In the genomic region with DNA sequence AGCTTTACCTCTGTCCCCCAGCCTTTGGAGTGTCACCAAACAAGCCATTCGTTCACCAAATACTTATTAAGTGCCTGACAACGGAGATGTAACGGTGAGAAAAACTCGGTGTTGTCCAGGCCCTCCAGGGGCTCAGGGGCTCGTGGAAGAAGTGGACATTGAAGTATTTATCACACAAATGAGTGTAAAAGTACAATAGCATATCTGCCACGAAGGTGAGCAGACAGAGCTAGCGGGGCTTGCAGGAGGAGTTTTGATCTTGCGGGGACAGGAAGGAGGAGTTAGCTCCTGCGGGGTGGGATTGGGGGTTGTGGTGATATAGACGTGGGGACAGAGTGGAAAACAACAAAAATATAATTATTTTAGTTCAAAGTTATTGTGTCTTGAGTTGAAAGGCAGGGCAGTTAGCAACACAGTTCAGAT, we compare ENCODE assay signal across 9 cellular contexts. TPM values are rescaled to one million over a fixed set of nuclear protein-coding genes. Genes with fewer than 3 reads are reported as not detected.
DNase-seq lines count a peak whose midpoint lies in the region; ATAC-seq, FAIRE-seq and TF ChIP-seq lines count a peak whose summit lies in the region.
"Not testable (repeated sequence)": the region's sequence is repeated elsewhere in the genome, so short reads cannot be mapped to it uniquely, and the experiment has no call there.
"Had no signal": no experiment of that assay in that cellular context is flagged by ENCODE, and none has a peak within 500 bp of the region (broad histone marks: within the 10 kb centered on the region; RNA-seq: fewer than 3 reads in every experiment).

No MANE protein-coding gene starts in this region.

- H4K20me1 ChIP-seq in BLaER1; astrocyte (ENCODE audit: insufficient read depth, low read length); neural progenitor cell (ENCODE audit: low read depth): not testable (repeated sequence)

- TF ChIP-seq CTCF in astrocyte (IDR thresholded peaks at IDR 0.05; ENCODE audit: insufficient read depth, low read depth, low read length); epithelial cell of proximal tubule (conservative IDR thresholded peaks at IDR 0.05; ENCODE audit: low read depth, low read length); kidney epithelial cell (IDR thresholded peaks at IDR 0.05; ENCODE audit: insufficient read depth, low read length, poor library complexity, severe bottlenecking); neural progenitor cell (IDR thresholded peaks at IDR 0.05): not testable (repeated sequence)

- DNase-seq in T-helper 17 cell; epithelial cell of proximal tubule (ENCODE audit: low read depth); kidney epithelial cell (ENCODE audit: low read depth); neural progenitor cell (ENCODE audit: low spot score): not testable (repeated sequence)
- peak; percentile 0 for DNase-seq in astrocyte (ENCODE audit: low read depth)

- H3K9me3 ChIP-seq in BLaER1; HUES64 (ENCODE audit: insufficient read depth, low read depth, low read length); T-helper 17 cell (ENCODE audit: control insufficient read depth, low read length, poor library complexity, severe bottlenecking); astrocyte (ENCODE audit: insufficient read depth, low read depth, low read length); neural progenitor cell (ENCODE audit: low read depth); stomach smooth muscle (ENCODE audit: control insufficient read depth in 2 of 2, low read length in 2 of 2): not testable (repeated sequence)

- peak overlapping the region; percentile 91 for H3K4me3 Mint-ChIP-seq in T-helper 17 cell
- H3K4me3 Mint-ChIP-seq in astrocyte (ENCODE audit: unreplicated experiment) = peak overlapping the region; percentile 92
- H3K4me3 Mint-ChIP-seq in neural progenitor cell = peak overlapping the region; percentile 91

- peaks cover 15% of the 10 kb centered on the region for H3K4me1 Mint-ChIP-seq in T-helper 17 cell
- peaks cover 11% of the 10 kb centered on the region for H3K4me1 Mint-ChIP-seq in astrocyte (ENCODE audit: low read depth, unreplicated experiment)
- H3K4me1 Mint-ChIP-seq in neural progenitor cell = peaks cover 22% of the 10 kb centered on the region

- H3K27me3 ChIP-seq in BLaER1; HUES64 (ENCODE audit: insufficient read depth, low read length); astrocyte (ENCODE audit: insufficient read depth, low read length); kidney epithelial cell (ENCODE audit: control insufficient read depth, insufficient read depth, low read length); neural progenitor cell; stomach smooth muscle (ENCODE audit: control insufficient read depth in 1 of 2, insufficient read depth in 2 of 2, low read length in 2 of 2): not testable (repeated sequence)

- peak overlapping the region; percentile 69 for H3K27ac ChIP-seq in BLaER1
- H3K27ac ChIP-seq in HUES64 (ENCODE audit: low read depth, low read length) = peak overlapping the region; percentile 85
- H3K27ac ChIP-seq in astrocyte (ENCODE audit: low read depth, low read length) = peak overlapping the region; percentile 63
- peak overlapping the region; percentile 71 for H3K27ac ChIP-seq in neural progenitor cell
- H3K27ac ChIP-seq in stomach smooth muscle (ENCODE audit: low read length) = peak overlapping the region; percentile 71

- ATAC-seq in T-helper 17 cell = not testable (repeated sequence)

- H3K4me2 ChIP-seq in BLaER1 (peak overlapping the region; percentile 93), astrocyte (ENCODE audit: low read length) (peak overlapping the region; percentile 84), neural progenitor cell (peak overlapping the region; percentile 95)

- FAIRE-seq in astrocyte (lab: Jason Lieb, UNC) = not testable (repeated sequence)

- H3K9ac ChIP-seq in BLaER1 (peak overlapping the region; percentile 76), HUES64 (ENCODE audit: low read depth, low read length) (peak overlapping the region; percentile 86), astrocyte (ENCODE audit: low read length) (peak overlapping the region; percentile 78), neural progenitor cell (peak overlapping the region; percentile 33), stomach smooth muscle (ENCODE audit: low read length in 2 of 2) (peak overlapping the region; percentile 64 to 84)

- H3K27ac Mint-ChIP-seq in T-helper 17 cell (peak overlapping the region; percentile 85), astrocyte (ENCODE audit: unreplicated experiment) (peak overlapping the region; percentile 79), neural progenitor cell (peak overlapping the region; percentile 86)

- H3K79me2 ChIP-seq in astrocyte (ENCODE audit: insufficient read depth, low read length) = not testable (repeated sequence)
- H3K79me2 ChIP-seq in neural progenitor cell (ENCODE audit: low read depth) = peaks cover 18% of the 10 kb centered on the region

- H2AFZ ChIP-seq in astrocyte (ENCODE audit: low read depth, low read length) (peak overlapping the region; percentile 76), neural progenitor cell (replicated peaks) (peak overlapping the region; percentile 81)

- not testable (repeated sequence) for H3K36me3 ChIP-seq in BLaER1; HUES64 (ENCODE audit: insufficient read depth, low read length); astrocyte (ENCODE audit: insufficient read depth, low read length); kidney epithelial cell (ENCODE audit: control insufficient read depth, insufficient read depth, low read length); neural progenitor cell; stomach smooth muscle (ENCODE audit: control insufficient read depth in 2 of 2, insufficient read depth in 2 of 2, low read length in 2 of 2)

- peaks cover 24% of the 10 kb centered on the region for H3K4me1 ChIP-seq in BLaER1
- not testable (repeated sequence) for H3K4me1 ChIP-seq in HUES64 (ENCODE audit: insufficient read depth, low read length); astrocyte (ENCODE audit: insufficient read depth, low read length); neural progenitor cell; stomach smooth muscle (ENCODE audit: control insufficient read depth, insufficient read depth, low read length)

- H3K4me3 ChIP-seq in BLaER1 = peak overlapping the region; percentile 72
- peak overlapping the region; percentile 96 for H3K4me3 ChIP-seq in HUES64 (ENCODE audit: low read length)
- H3K4me3 ChIP-seq in astrocyte (ENCODE audit: insufficient read depth, low read depth, low read length) = peak overlapping the region; percentile 58
- H3K4me3 ChIP-seq in epithelial cell of proximal tubule (ENCODE audit: low read depth, low read length) = peak overlapping the region; percentile 68
- H3K4me3 ChIP-seq in kidney epithelial cell (ENCODE audit: low read depth, low read length) = peak overlapping the region; percentile 66
- H3K4me3 ChIP-seq in neural progenitor cell = peak overlapping the region; percentile 74
- H3K4me3 ChIP-seq in stomach smooth muscle (ENCODE audit: low read length in 2 of 2) = peak overlapping the region; percentile 67 to 81

- WGBS in HUES64 = under 1% methylated on average over 9 of the region's 10 CpGs

- H3F3A ChIP-seq in neural progenitor cell (ENCODE audit: low read depth) = not testable (repeated sequence)

- not testable (repeated sequence) for H3K36me3 Mint-ChIP-seq in T-helper 17 cell (ENCODE audit: low read depth); astrocyte (ENCODE audit: low read depth, unreplicated experiment); neural progenitor cell

- H3K27me3 Mint-ChIP-seq in T-helper 17 cell; astrocyte (ENCODE audit: low read depth, unreplicated experiment); neural progenitor cell (ENCODE audit: insufficient read depth, low read depth): not testable (repeated sequence)

- H3K9me3 Mint-ChIP-seq in astrocyte (ENCODE audit: unreplicated experiment); neural progenitor cell: not testable (repeated sequence)

RNA-seq across cellular contexts. Expression of a gene that starts 31.0 kb away (rescaled TPM):
- 0.40 TPM for polyA plus RNA-seq in HUES64 (2013, experiment 1 of 2)
- polyA plus RNA-seq in HUES64 (2013, experiment 2 of 2) = not detected
- total RNA-seq in T-helper 17 cell (1 to 10 TPM; 1.0 to 1.9 TPM), astrocyte (0.41 and 0.94 TPM in 2 replicates), epithelial cell of proximal tubule (not detected in 2 replicates), kidney epithelial cell (not detected in 2 replicates), neural progenitor cell (ENCODE audit: low replicate concordance) (0.59 TPM in 1 of 2 replicates, not detected in the other)
- total RNA-seq: T-helper 2 cell treated with Interferon-gamma antibody and Interleukin-4, amounts not matched to agents 100 ng/mL and 5 ng/mL, for 36 hours had no signal

Comparison
In these comparisons a context has a peak if more than half of its experiments do, and no peak if none do; other contexts are left out.
1. H3K9ac ChIP-seq: peak in every context shown above with its lines; median percentile 86 in HUES64; 78 in astrocyte; 76 in BLaER1; 74 in stomach smooth muscle; 33 in neural progenitor cell.